In the genomic region with DNA sequence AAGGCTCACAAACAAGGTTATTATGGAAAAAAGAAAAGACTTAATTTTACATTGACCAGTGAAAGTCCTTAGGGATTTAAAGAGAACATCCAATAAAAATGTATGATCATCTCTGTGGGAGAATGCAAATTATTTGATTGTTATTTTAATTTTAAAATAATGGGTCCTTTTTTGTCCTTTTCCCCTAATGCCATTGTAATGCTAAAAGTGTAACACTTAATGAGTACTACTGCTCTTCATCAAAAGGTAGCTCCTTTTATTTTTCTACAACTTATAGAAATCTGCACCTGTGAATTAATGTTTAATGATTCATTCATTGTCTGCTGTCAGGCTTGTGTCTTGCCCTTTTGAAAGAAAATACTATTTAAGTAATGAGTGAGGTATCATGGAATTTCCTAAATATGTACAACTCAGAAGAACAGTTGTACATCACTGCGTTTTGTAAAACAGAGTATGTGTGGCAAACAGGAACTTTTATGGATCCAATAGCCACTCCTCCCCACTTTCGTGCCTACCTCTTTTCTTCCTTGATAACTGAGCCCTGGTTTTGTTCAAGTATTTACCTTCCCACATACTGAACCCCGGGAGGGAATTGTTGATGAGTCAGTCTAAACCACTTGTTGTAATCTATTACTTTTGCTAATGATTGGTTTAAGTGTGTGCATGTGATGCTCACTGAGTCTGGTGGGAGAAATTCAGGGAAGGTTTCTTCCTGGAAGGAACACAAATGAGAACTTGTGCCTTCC, we compare ENCODE assay signal across 19 cellular contexts. TPM values are rescaled to one million over a fixed set of nuclear protein-coding genes. Genes with fewer than 3 reads are reported as not detected.
A peak's percentile ranks its signal among the peaks of the same experiment; 100 is the strongest.
DNase-seq lines count a peak whose midpoint lies in the region; ATAC-seq and TF ChIP-seq lines count a peak whose summit lies in the region.
"Had no signal": no experiment of that assay in that cellular context is flagged by ENCODE, and none has a peak within 500 bp of the region (broad histone marks: within the 10 kb centered on the region; RNA-seq: fewer than 3 reads in every experiment).

No MANE protein-coding gene starts in this region.

- peak; percentile 19 for DNase-seq in HPDE6-E6E7 (ENCODE audit: extremely low spot score)
- peak; percentile 17 for DNase-seq in NCI-H774 (lab: John Stamatoyannopoulos, UW)
- peak; percentile 57 for DNase-seq in endodermal cell
- DNase-seq in osteoblast (ENCODE audit: insufficient read length, low spot score, missing footprints), result peak; percentile 66
- no peak for DNase-seq in activated CD8-positive, alpha-beta T cell treated with anti-CD3 and anti-CD28 coated beads, Interleukin-2, amount 10 ng/mL, durations not matched to agents 7 days and 5 days
- no peak for DNase-seq in activated CD8-positive, alpha-beta memory T cell treated with anti-CD3 and anti-CD28 coated beads for 24 hours
- no peak for DNase-seq in NCI-H2227 treated with DMSO at 0.1 percent for 48 hours (lab: John Stamatoyannopoulos, UW)
- DNase-seq: activated T-cell treated with anti-CD3 and anti-CD28 coated beads, Interleukin-2, amount 50 U/mL, for 1 hour; CD8-positive, alpha-beta T cell; effector memory CD8-positive, alpha-beta T cell; heart left ventricle; NCI-H524; stimulated activated CD8-positive, alpha-beta memory T cell treated with anti-CD3 and anti-CD28 coated beads, Interleukin-4, amount 100 ng/mL, for 48 hours had no signal

- no peaks in the 10 kb centered on the region for H3K36me3 ChIP-seq in endodermal cell (ENCODE audit: control insufficient read depth, insufficient read depth, low read length)
- no peaks in the 10 kb centered on the region for H3K36me3 ChIP-seq in osteoblast (ENCODE audit: insufficient read depth, low read length)
- H3K36me3 ChIP-seq: ascending aorta, heart left ventricle had no signal

- H3K9me3 ChIP-seq in endodermal cell (ENCODE audit: control insufficient read depth, low read length) (no peaks in the 10 kb centered on the region), osteoblast (ENCODE audit: low read depth, low read length) (no peaks in the 10 kb centered on the region)
- H3K9me3 ChIP-seq: ascending aorta, heart left ventricle had no signal

- no peak overlapping the region for H3K27ac Mint-ChIP-seq in endodermal cell
- no peak overlapping the region for H3K27ac Mint-ChIP-seq in activated CD8-positive, alpha-beta T cell treated with anti-CD3 and anti-CD28 coated beads, Interleukin-2, amount 10 ng/mL, durations not matched to agents 7 days and 5 days
- H3K27ac Mint-ChIP-seq: CD8-positive, alpha-beta T cell; effector memory CD8-positive, alpha-beta T cell; memory B cell; type B pancreatic cell had no signal

- peaks cover 6% of the 10 kb centered on the region for H3K4me1 Mint-ChIP-seq in endodermal cell
- H3K4me1 Mint-ChIP-seq in activated CD8-positive, alpha-beta T cell treated with anti-CD3 and anti-CD28 coated beads, Interleukin-2, amount 10 ng/mL, durations not matched to agents 7 days and 5 days (ENCODE audit: low read depth), result no peaks in the 10 kb centered on the region
- H3K4me1 Mint-ChIP-seq: memory B cell had no signal

- no peak overlapping the region for H3K4me2 ChIP-seq in osteoblast (ENCODE audit: insufficient read depth, low read length)

- H3K27me3 ChIP-seq in endodermal cell (ENCODE audit: control insufficient read depth, insufficient read depth, low read length, poor library complexity, severe bottlenecking) (no peaks in the 10 kb centered on the region), osteoblast (ENCODE audit: insufficient read depth, low read length) (peaks cover 13% of the 10 kb centered on the region)
- H3K27me3 ChIP-seq: ascending aorta, heart left ventricle had no signal

- H4K20me1 ChIP-seq in osteoblast (ENCODE audit: insufficient read depth, low read length), result no peaks in the 10 kb centered on the region

- no peaks in the 10 kb centered on the region for H3K36me3 Mint-ChIP-seq in endodermal cell (ENCODE audit: low read depth)
- H3K36me3 Mint-ChIP-seq in activated CD8-positive, alpha-beta T cell treated with anti-CD3 and anti-CD28 coated beads, Interleukin-2, amount 10 ng/mL, durations not matched to agents 7 days and 5 days (ENCODE audit: low read depth), result no peaks in the 10 kb centered on the region
- H3K36me3 Mint-ChIP-seq: CD8-positive, alpha-beta T cell; memory B cell; type B pancreatic cell had no signal

- no peak overlapping the region for H3K9ac ChIP-seq in endodermal cell (ENCODE audit: extremely low read depth, low read length, poor library complexity, severe bottlenecking)
- H3K9ac ChIP-seq: parathyroid adenoma had no signal

- CTCF ChIA-PET in activated CD8-positive, alpha-beta T cell treated with anti-CD3 and anti-CD28 coated beads, Interleukin-2, amount 10 ng/mL, durations not matched to agents 7 days and 5 days (lab: Charles Lee), result no interaction called here

- no peak overlapping the region for H3K4me3 Mint-ChIP-seq in endodermal cell
- no peak overlapping the region for H3K4me3 Mint-ChIP-seq in activated CD8-positive, alpha-beta T cell treated with anti-CD3 and anti-CD28 coated beads, Interleukin-2, amount 10 ng/mL, durations not matched to agents 7 days and 5 days
- H3K4me3 Mint-ChIP-seq: CD8-positive, alpha-beta T cell; effector memory CD8-positive, alpha-beta T cell; memory B cell; type B pancreatic cell had no signal

- POLR2A ChIA-PET in activated CD8-positive, alpha-beta T cell treated with anti-CD3 and anti-CD28 coated beads, Interleukin-2, amount 10 ng/mL, durations not matched to agents 7 days and 5 days (lab: Charles Lee), result no interaction called here

- H3K4me1 ChIP-seq in endodermal cell (ENCODE audit: control insufficient read depth, insufficient read depth, low read length), result no peaks in the 10 kb centered on the region
- peaks cover 6% of the 10 kb centered on the region for H3K4me1 ChIP-seq in osteoblast (ENCODE audit: insufficient read depth, low read length)
- H3K4me1 ChIP-seq: ascending aorta, parathyroid adenoma had no signal

- no peaks in the 10 kb centered on the region for H3K79me2 ChIP-seq in osteoblast (ENCODE audit: insufficient read depth, low read length)
- H3K79me2 ChIP-seq: parathyroid adenoma had no signal

- ATAC-seq in activated CD8-positive, alpha-beta T cell treated with anti-CD3 and anti-CD28 coated beads, Interleukin-2, amount 10 ng/mL, durations not matched to agents 7 days and 5 days, result no peak
- ATAC-seq in GM21381 (IDR thresholded peaks at IDR 0.05; ENCODE audit: unreplicated experiment), result no peak
- ATAC-seq: CD8-positive, alpha-beta T cell; effector memory CD8-positive, alpha-beta T cell; heart left ventricle had no signal

- H3K4me3 ChIP-seq in endodermal cell (ENCODE audit: low read length) (no peak overlapping the region), osteoblast (ENCODE audit: insufficient read depth, low read length) (no peak overlapping the region)
- H3K4me3 ChIP-seq: ascending aorta, heart left ventricle had no signal

- H3K27ac ChIP-seq in endodermal cell (ENCODE audit: low read depth, low read length) (no peak overlapping the region), osteoblast (ENCODE audit: low read depth, low read length) (no peak overlapping the region)
- H3K27ac ChIP-seq: ascending aorta, heart left ventricle, parathyroid adenoma, VCaP had no signal

- no peaks in the 10 kb centered on the region for H3K9me3 Mint-ChIP-seq in endodermal cell
- no peaks in the 10 kb centered on the region for H3K9me3 Mint-ChIP-seq in activated CD8-positive, alpha-beta T cell treated with anti-CD3 and anti-CD28 coated beads, Interleukin-2, amount 10 ng/mL, durations not matched to agents 7 days and 5 days (ENCODE audit: insufficient read depth)
- H3K9me3 Mint-ChIP-seq: CD8-positive, alpha-beta T cell; effector memory CD8-positive, alpha-beta T cell; memory B cell; type B pancreatic cell had no signal

- no peak overlapping the region for H2AFZ ChIP-seq in osteoblast (ENCODE audit: low read length)
- H2AFZ ChIP-seq: parathyroid adenoma had no signal

- no peaks in the 10 kb centered on the region for H3K27me3 Mint-ChIP-seq in endodermal cell (ENCODE audit: insufficient read depth)
- peaks cover 5% of the 10 kb centered on the region for H3K27me3 Mint-ChIP-seq in activated CD8-positive, alpha-beta T cell treated with anti-CD3 and anti-CD28 coated beads, Interleukin-2, amount 10 ng/mL, durations not matched to agents 7 days and 5 days (ENCODE audit: low read depth)
- H3K27me3 Mint-ChIP-seq: type B pancreatic cell had no signal

- WGBS in endodermal cell (ENCODE audit: insufficient coverage in 1 of 2, insufficient read length in 1 of 2), 2 experiments, result 45 to 50% methylated on average over 1 to 3 of the region's 3 CpGs

- TF ChIP-seq CTCF in endodermal cell (conservative IDR thresholded peaks at IDR 0.05), result no peak
- no peak for TF ChIP-seq CTCF in osteoblast (IDR thresholded peaks at IDR 0.05; ENCODE audit: extremely low read depth, low read depth, low read length)

RNA-seq across cellular contexts. Expression of a gene that starts 19.9 kb away (rescaled TPM):
- 10 to 100 TPM; 18.5 to 18.8 TPM for total RNA-seq in endodermal cell
- 24.8 TPM for polyA plus RNA-seq in endodermal cell (2013, experiment 1 of 2)
- polyA plus RNA-seq in endodermal cell (2013, experiment 2 of 2), result 22.6 TPM
- 26.8 and 28.6 TPM in 2 replicates for total RNA-seq in osteoblast
- 10 to 100 TPM; 13.4 to 14.0 TPM for total RNA-seq in activated CD8-positive, alpha-beta T cell treated with anti-CD3 and anti-CD28 coated beads, Interleukin-2, amount 10 ng/mL, durations not matched to agents 7 days and 5 days

Comparison
In these comparisons a context has a peak if more than half of its experiments do, and no peak if none do; other contexts are left out.
1. DNase-seq: peak in HPDE6-E6E7 (single experiment), NCI-H774 (single experiment), endodermal cell (single experiment) and osteoblast (single experiment); none in activated CD8-positive, alpha-beta T cell treated with anti-CD3 and anti-CD28 coated beads, Interleukin-2, amount 10 ng/mL, durations not matched to agents 7 days and 5 days (single experiment), activated CD8-positive, alpha-beta memory T cell treated with anti-CD3 and anti-CD28 coated beads for 24 hours (single experiment) and NCI-H2227 treated with DMSO at 0.1 percent for 48 hours (single experiment).